In genomic region chr4:13599159-13599558, GRCh38 we compare ENCODE assay signal across 16 cellular contexts. TPM values are rescaled to one million over a fixed set of nuclear protein-coding genes. Genes with fewer than 3 reads are reported as not detected.
DNase-seq lines count a peak whose midpoint lies in the region; ATAC-seq and TF ChIP-seq lines count a peak whose summit lies in the region.
"Had no signal": no experiment of that assay in that cellular context is flagged by ENCODE, and none has a peak within 500 bp of the region (broad histone marks: within the 10 kb centered on the region; RNA-seq: fewer than 3 reads in every experiment).

No MANE protein-coding gene starts in this region.

- no peaks in the 10 kb centered on the region for H3K27me3 Mint-ChIP-seq in T-cell
- H3K27me3 Mint-ChIP-seq: activated naive CD8-positive, alpha-beta T cell had no signal

- H3K4me3 ChIP-seq in Panc1 (ENCODE audit: low read depth in 2 of 2, low read length in 2 of 2) (no peak overlapping the region), thyroid gland (replicated peaks in 1 of 3) (no peak overlapping the region)
- H3K4me3 ChIP-seq: thoracic aorta had no signal

- TF ChIP-seq POLR2A in thyroid gland (IDR thresholded peaks at IDR 0.05) = no peak

- TF ChIP-seq CTCF in Panc1 (IDR thresholded peaks at IDR 0.05) (peak; percentile 31; the same call in 1 of the 2 replicates), thyroid gland (IDR thresholded peaks at IDR 0.05) (peak in 3 of 6 experiments; percentile 34 to 59 (median 54))

- in situ Hi-C loops in Panc1 (cut with HindIII; ENCODE audit: low pct_unique_long_range_greater_than_20kb, low sequenced_read_pairs) = no loop called here

- H3K9me3 ChIP-seq in Panc1 (ENCODE audit: control insufficient read depth, insufficient read depth, low read depth, low read length) = no peaks in the 10 kb centered on the region
- no peaks in the 10 kb centered on the region for H3K9me3 ChIP-seq in thyroid gland
- H3K9me3 ChIP-seq: thoracic aorta had no signal

- WGBS in thyroid gland, 2 donors = 31 to 32% methylated on average over 5 of the region's 5 CpGs

- H3K4me3 Mint-ChIP-seq in T-cell = no peak overlapping the region
- H3K4me3 Mint-ChIP-seq: activated naive CD8-positive, alpha-beta T cell had no signal

- CTCF ChIA-PET in Panc1 (lab: Charles Lee) (no interaction called here), T-cell (lab: Charles Lee) (no interaction called here)

- peaks cover 0 to 6% of the 10 kb centered on the region in 2 donors for H3K9me3 Mint-ChIP-seq in activated naive CD4-positive, alpha-beta T cell treated with anti-CD3 and anti-CD28 coated beads, Interleukin-2, amount 50 U/mL, for 72 hours
- H3K9me3 Mint-ChIP-seq in T-cell = peaks cover 0 to 10% (median 0%) of the 10 kb centered on the region in 3 donors

- no peak for DNase-seq in activated naive CD4-positive, alpha-beta T cell treated with anti-CD3 and anti-CD28 coated beads, Interleukin-2, amount 50 U/mL, for 72 hours (ENCODE audit: low spot score in 2 of 2)
- no peak for DNase-seq in activated naive CD4-positive, alpha-beta T cell treated with Interleukin-2 at 50 U/mL for 16 hours
- no peak for DNase-seq in Panc1 (ENCODE audit: low read depth, low spot score)
- peak; percentile 8 for DNase-seq in glomerular visceral epithelial cell (ENCODE audit: extremely low spot score)
- peak; percentile 74 to 78 for DNase-seq in thyroid gland
- no peak for DNase-seq in T-cell
- no peak for DNase-seq in left ventricle myocardium superior
- DNase-seq: activated CD4-positive, CD25-positive, alpha-beta regulatory T cell treated with anti-CD3 and anti-CD28 coated beads, Interleukin-2, amount 50 U/mL, for 72 hours; NCI-H1694 treated with DMSO at 0.1 percent for 48 hours; RPMI8226 had no signal

- intact Hi-C loops in Panc1 (cut with micrococcal nuclease; ENCODE audit: unreplicated experiment) = no loop called here
- intact Hi-C loops in thyroid gland (cut with DNase I) = no loop called here
- intact Hi-C loops in left ventricle myocardium superior (cut with micrococcal nuclease) = no loop called here

- POLR2A ChIA-PET in Panc1 (lab: Charles Lee) (no interaction called here), T-cell (lab: Charles Lee) (no interaction called here)

- peaks cover 20 to 47% of the 10 kb centered on the region in 2 donors for H3K36me3 Mint-ChIP-seq in activated naive CD4-positive, alpha-beta T cell treated with anti-CD3 and anti-CD28 coated beads, Interleukin-2, amount 50 U/mL, for 72 hours
- peaks cover 72% of the 10 kb centered on the region for H3K36me3 Mint-ChIP-seq in T-cell

- H3K27me3 ChIP-seq in Panc1 (ENCODE audit: control insufficient read depth, insufficient read depth, low read length) = no peaks in the 10 kb centered on the region
- no peaks in the 10 kb centered on the region for H3K27me3 ChIP-seq in thyroid gland

- H3K4me1 Mint-ChIP-seq in T-cell = peaks cover 0 to 8% (median 6%) of the 10 kb centered on the region in 3 donors

- H3K27ac Mint-ChIP-seq in activated naive CD4-positive, alpha-beta T cell treated with anti-CD3 and anti-CD28 coated beads, Interleukin-2, amount 50 U/mL, for 72 hours = peak overlapping the region; percentile 51 to 58
- H3K27ac Mint-ChIP-seq in T-cell = no peak overlapping the region
- H3K27ac Mint-ChIP-seq: activated naive CD8-positive, alpha-beta T cell had no signal

- H3K4me1 ChIP-seq in Panc1 (ENCODE audit: control insufficient read depth, insufficient read depth, low read length) (no peaks in the 10 kb centered on the region), thyroid gland (peaks cover 5 to 10% of the 10 kb centered on the region in 2 donors)

- no peak overlapping the region for H3K27ac ChIP-seq in Panc1 (ENCODE audit: low read length)
- H3K27ac ChIP-seq in thyroid gland = peak overlapping the region; percentile 51 to 64 (median 58)
- H3K27ac ChIP-seq: epithelial cell of prostate, thoracic aorta had no signal

- H3K36me3 ChIP-seq in Panc1 (ENCODE audit: control insufficient read depth, insufficient read depth, low read length) (no peaks in the 10 kb centered on the region), thyroid gland (peaks cover 27 to 31% of the 10 kb centered on the region in 2 donors)

- no TSS peak for BruUV-seq in Panc1 (replicated peaks; lab: Mats Ljungman, UMichigan)

- ATAC-seq in activated naive CD4-positive, alpha-beta T cell treated with anti-CD3 and anti-CD28 coated beads, Interleukin-2, amount 50 U/mL, for 72 hours = no peak
- ATAC-seq in Panc1 (no peak), T-cell (replicated peaks in 1 of 4) (no peak), GM21526 (IDR thresholded peaks at IDR 0.05; ENCODE audit: low FRiP score, unreplicated experiment) (no peak), left ventricle myocardium superior (no peak)
- ATAC-seq: left lobe of liver had no signal

RNA-seq across cellular contexts. Expression of gene BOD1L1, which starts 28.4 kb away (rescaled TPM):
- 10 to 100 TPM; 36.6 to 36.8 TPM for total RNA-seq in activated naive CD4-positive, alpha-beta T cell treated with anti-CD3 and anti-CD28 coated beads, Interleukin-2, amount 50 U/mL, for 72 hours
- total RNA-seq in Panc1 (2021; ENCODE audit: unreplicated experiment) (18.1 TPM), thyroid gland (10 to 100 TPM; 36.9 to 74.1 (median 49.6) TPM), T-cell (10 to 100 TPM; 48.3 to 57.1 (median 55.4) TPM), left ventricle myocardium superior (19.0 TPM)
- polyA plus RNA-seq in Panc1 (2012; ENCODE audit: insufficient read length) = 9.1 TPM

RNA-seq across cellular contexts. Expression of gene NKX3-2, which starts 54.9 kb away (rescaled TPM):
- total RNA-seq in activated naive CD4-positive, alpha-beta T cell treated with anti-CD3 and anti-CD28 coated beads, Interleukin-2, amount 50 U/mL, for 72 hours = not detected
- total RNA-seq in Panc1 (2021; ENCODE audit: unreplicated experiment) (1.2 TPM), thyroid gland (under 1 TPM; 0.29 to 0.81 (median 0.58) TPM), T-cell (not detected), left ventricle myocardium superior (not detected)
- polyA plus RNA-seq in Panc1 (2012; ENCODE audit: insufficient read length) = 0.70 TPM
- total RNA-seq: left lobe of liver, pulmonary artery endothelial cell had no signal

Comparison
In these comparisons a context has a peak if more than half of its experiments do, and no peak if none do; other contexts are left out.
1. DNase-seq: peak in glomerular visceral epithelial cell (single experiment) and thyroid gland (2 of 2); none in activated naive CD4-positive, alpha-beta T cell treated with anti-CD3 and anti-CD28 coated beads, Interleukin-2, amount 50 U/mL, for 72 hours (0 of 2), activated naive CD4-positive, alpha-beta T cell treated with Interleukin-2 at 50 U/mL for 16 hours (single experiment), Panc1 (single experiment), T-cell (0 of 34) and left ventricle myocardium superior (single experiment).
2. H3K27ac Mint-ChIP-seq: peak in activated naive CD4-positive, alpha-beta T cell treated with anti-CD3 and anti-CD28 coated beads, Interleukin-2, amount 50 U/mL, for 72 hours (2 of 2); none in T-cell (0 of 2).